ENCODE assay signal across 17 cellular contexts in the genomic region with DNA sequence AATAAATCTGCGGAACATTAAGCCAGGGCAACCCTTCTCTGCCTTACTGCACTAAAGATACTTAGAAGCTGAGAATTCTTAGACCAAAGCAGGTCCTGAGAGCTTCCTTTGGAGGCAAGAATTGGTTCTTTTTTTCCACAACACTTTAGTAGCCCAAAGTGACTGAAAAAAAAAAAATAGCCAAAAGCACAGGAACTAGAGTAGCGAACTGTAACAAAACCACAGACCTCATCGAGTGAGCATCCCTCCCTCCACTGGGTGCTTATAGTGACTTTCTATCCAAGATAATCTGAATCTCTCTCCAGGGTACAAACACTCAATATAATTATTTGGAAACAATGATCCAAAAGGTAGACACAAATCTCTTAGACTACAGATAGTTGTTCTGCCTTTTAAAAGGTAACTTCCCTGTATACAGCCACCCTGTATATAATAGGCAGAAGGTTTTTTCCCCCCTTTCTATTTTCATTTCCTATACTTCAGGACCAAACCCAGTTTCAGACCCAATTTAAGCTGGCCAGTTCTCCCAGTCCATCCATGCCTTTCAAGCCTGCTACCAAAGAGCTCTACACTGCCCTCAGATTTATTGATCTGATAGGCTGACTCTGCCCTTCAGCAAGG. TPM values are rescaled to one million over a fixed set of nuclear protein-coding genes. Genes with fewer than 3 reads are reported as not detected.
DNase-seq lines count a peak whose midpoint lies in the region; ATAC-seq, FAIRE-seq and TF ChIP-seq lines count a peak whose summit lies in the region.
"Had no signal": no experiment of that assay in that cellular context is flagged by ENCODE, and none has a peak within 500 bp of the region (broad histone marks: within the 10 kb centered on the region; RNA-seq: fewer than 3 reads in every experiment).

No MANE protein-coding gene starts in this region.

- H2AFZ ChIP-seq in Loucy (ENCODE audit: low read length) = no peak overlapping the region

- no peaks in the 10 kb centered on the region for H3K79me2 ChIP-seq in Loucy (ENCODE audit: insufficient read depth, low read length)

- no peaks in the 10 kb centered on the region for H3K9me3 Mint-ChIP-seq in effector memory CD8-positive, alpha-beta T cell
- no peaks in the 10 kb centered on the region for H3K9me3 Mint-ChIP-seq in stimulated activated memory B cell treated with anti-CD40 and anti-IgM and Interleukin-4, amounts not matched to agents 10 μg/mL and 1 μg/mL and 100 μg/mL, for 72 hours
- H3K9me3 Mint-ChIP-seq: CD8-positive, alpha-beta memory T cell had no signal

- no peaks in the 10 kb centered on the region for H3K9me2 ChIP-seq in Loucy (replicated peaks; ENCODE audit: low read depth, low read length)

- H3K27me3 ChIP-seq in Loucy (ENCODE audit: insufficient read depth, low read length, poor library complexity, severe bottlenecking) = no peaks in the 10 kb centered on the region
- H3K27me3 ChIP-seq: SJCRH30 had no signal

- DNase-seq in GM12891 (ENCODE audit: insufficient read length, low spot score) (no peak), HCEC 1CT (no peak)
- DNase-seq in effector memory CD8-positive, alpha-beta T cell = no peak
- no peak for DNase-seq in activated effector memory CD4-positive, alpha-beta T cell treated with Interleukin-2 at 50 U/mL for 16 hours
- DNase-seq: CD8-positive, alpha-beta memory T cell; DMS79; H7; NCI-H1048; NCI-H1436 treated with DMSO at 0.1 percent for 48 hours; NCI-H2081; NCI-H510A; NCI-H774; SJCRH30 had no signal

- no peak overlapping the region for H3K4me3 Mint-ChIP-seq in effector memory CD8-positive, alpha-beta T cell
- no peak overlapping the region for H3K4me3 Mint-ChIP-seq in stimulated activated memory B cell treated with anti-CD40 and anti-IgM and Interleukin-4, amounts not matched to agents 10 μg/mL and 1 μg/mL and 100 μg/mL, for 72 hours
- H3K4me3 Mint-ChIP-seq: CD8-positive, alpha-beta memory T cell had no signal

- no peaks in the 10 kb centered on the region for H4K20me1 ChIP-seq in Loucy (ENCODE audit: insufficient read depth, low read length, poor library complexity, severe bottlenecking)

- H3F3A ChIP-seq in Loucy (ENCODE audit: low read depth) = peaks cover 3% of the 10 kb centered on the region; the same call in 1 of the 2 replicates

- peak overlapping the region; percentile 55 for H3K9ac ChIP-seq in Loucy (ENCODE audit: low read depth, low read length, poor library complexity, severe bottlenecking)

- no peaks in the 10 kb centered on the region for H3K27me3 Mint-ChIP-seq in effector memory CD8-positive, alpha-beta T cell
- no peaks in the 10 kb centered on the region for H3K27me3 Mint-ChIP-seq in stimulated activated memory B cell treated with anti-CD40 and anti-IgM and Interleukin-4, amounts not matched to agents 10 μg/mL and 1 μg/mL and 100 μg/mL, for 72 hours
- H3K27me3 Mint-ChIP-seq: CD8-positive, alpha-beta memory T cell had no signal

- ATAC-seq in effector memory CD8-positive, alpha-beta T cell (replicated peaks) = peak; percentile 29
- peak; percentile 63 for ATAC-seq in stimulated activated memory B cell treated with anti-CD40 and anti-IgM and Interleukin-4, amounts not matched to agents 10 μg/mL and 1 μg/mL and 100 μg/mL, for 72 hours
- ATAC-seq in GM19397 (IDR thresholded peaks at IDR 0.05; ENCODE audit: unreplicated experiment) = no peak

- H3K4me1 ChIP-seq in Loucy (ENCODE audit: insufficient read depth, low read length, poor library complexity, severe bottlenecking) = peaks cover 24% of the 10 kb centered on the region
- H3K4me1 ChIP-seq: SJCRH30 had no signal

- no peaks in the 10 kb centered on the region for H3K9me3 ChIP-seq in Loucy (ENCODE audit: insufficient read depth, low read depth, low read length)
- H3K9me3 ChIP-seq: SJCRH30 had no signal

- H3K36me3 ChIP-seq in Loucy (ENCODE audit: insufficient read depth, low read length) = no peaks in the 10 kb centered on the region; the same call in 1 of the 2 replicates
- H3K36me3 ChIP-seq: SJCRH30 had no signal

- FAIRE-seq in GM12891 (lab: Jason Lieb, UNC) = peak; percentile 67
- FAIRE-seq: D721Med had no signal

- H3K36me3 Mint-ChIP-seq in effector memory CD8-positive, alpha-beta T cell (ENCODE audit: insufficient read depth) = peaks cover 17% of the 10 kb centered on the region
- peaks cover 12% of the 10 kb centered on the region for H3K36me3 Mint-ChIP-seq in stimulated activated memory B cell treated with anti-CD40 and anti-IgM and Interleukin-4, amounts not matched to agents 10 μg/mL and 1 μg/mL and 100 μg/mL, for 72 hours

- no peak for TF ChIP-seq POLR2A in GM12891 (IDR thresholded peaks at IDR 0.05; ENCODE audit: low read depth, low read length)

- peaks cover 7 to 14% of the 10 kb centered on the region in 2 donors for H3K4me1 Mint-ChIP-seq in effector memory CD8-positive, alpha-beta T cell (ENCODE audit: low read depth in 2 of 2)
- peaks cover 30% of the 10 kb centered on the region for H3K4me1 Mint-ChIP-seq in stimulated activated memory B cell treated with anti-CD40 and anti-IgM and Interleukin-4, amounts not matched to agents 10 μg/mL and 1 μg/mL and 100 μg/mL, for 72 hours

- peak overlapping the region; percentile 74 to 78 for H3K27ac Mint-ChIP-seq in effector memory CD8-positive, alpha-beta T cell
- H3K27ac Mint-ChIP-seq in stimulated activated memory B cell treated with anti-CD40 and anti-IgM and Interleukin-4, amounts not matched to agents 10 μg/mL and 1 μg/mL and 100 μg/mL, for 72 hours = peak overlapping the region; percentile 55

- peak overlapping the region; percentile 47 for H3K4me3 ChIP-seq in Loucy (ENCODE audit: low read length, poor library complexity, severe bottlenecking)
- H3K4me3 ChIP-seq: SJCRH30 had no signal

- peak overlapping the region; percentile 80 for H3K4me2 ChIP-seq in Loucy (ENCODE audit: low read depth, low read length, poor library complexity, severe bottlenecking)

- TF ChIP-seq CTCF in Loucy (conservative IDR thresholded peaks at IDR 0.05; ENCODE audit: low read length) = no peak

TF ChIP-seq in GM12891, 5 proteins besides CTCF, POLR2A, EP300 and RAD21:
- TF ChIP-seq SPI1 (IDR thresholded peaks at IDR 0.05; ENCODE audit: low read depth, low read length) (no peak), PAX5 (IDR thresholded peaks at IDR 0.05; ENCODE audit: insufficient read depth, low read length, severe bottlenecking) (no peak), POLR2AphosphoS5 (IDR thresholded peaks at IDR 0.05; ENCODE audit: low read depth, low read length) (no peak), TAF1 (IDR thresholded peaks at IDR 0.05; ENCODE audit: low read depth, low read length) (no peak), POU2F2 (IDR thresholded peaks at IDR 0.05; ENCODE audit: low read depth, low read length) (no peak)

RNA-seq across cellular contexts. Expression of gene KCNIP2, which starts 31.6 kb away (rescaled TPM):
- 1.5 TPM for polyA plus RNA-seq in GM12891 (2012; ENCODE audit: low read depth, missing spikeins)
- polyA plus RNA-seq: CD8-positive, alpha-beta memory T cell had no signal

RNA-seq across cellular contexts. Expression of gene OGA, which starts 56.9 kb away (rescaled TPM):
- polyA plus RNA-seq in GM12891 (2012; ENCODE audit: low read depth, missing spikeins) = 67.5 TPM
